ENCODE assay signal across 1 cellular context in the genomic region with DNA sequence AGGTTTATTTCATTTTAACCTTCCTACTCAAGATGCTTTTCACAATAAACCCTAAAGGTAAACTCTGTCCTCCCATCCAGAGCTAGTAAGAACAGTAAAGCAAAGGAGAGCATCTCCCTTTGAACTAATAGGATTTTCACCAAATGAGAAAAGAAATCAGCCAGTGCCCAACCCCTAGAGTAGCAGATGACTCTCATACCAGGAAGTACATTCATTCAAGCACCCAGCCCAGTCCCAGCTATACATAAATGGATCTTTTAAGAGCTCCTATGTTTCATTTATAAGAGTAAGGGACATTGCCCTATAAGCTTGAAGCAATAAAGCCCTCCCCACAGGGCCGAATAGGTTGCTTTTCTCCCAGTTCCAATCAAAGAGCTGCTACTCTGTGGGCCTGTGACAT.
TF ChIP-seq lines count a peak whose summit lies in the region.

No MANE protein-coding gene starts in this region.

TF ChIP-seq in GM23338, 12 proteins besides CTCF, POLR2A, EP300 and RAD21:
- TF ChIP-seq, protein P1, sequence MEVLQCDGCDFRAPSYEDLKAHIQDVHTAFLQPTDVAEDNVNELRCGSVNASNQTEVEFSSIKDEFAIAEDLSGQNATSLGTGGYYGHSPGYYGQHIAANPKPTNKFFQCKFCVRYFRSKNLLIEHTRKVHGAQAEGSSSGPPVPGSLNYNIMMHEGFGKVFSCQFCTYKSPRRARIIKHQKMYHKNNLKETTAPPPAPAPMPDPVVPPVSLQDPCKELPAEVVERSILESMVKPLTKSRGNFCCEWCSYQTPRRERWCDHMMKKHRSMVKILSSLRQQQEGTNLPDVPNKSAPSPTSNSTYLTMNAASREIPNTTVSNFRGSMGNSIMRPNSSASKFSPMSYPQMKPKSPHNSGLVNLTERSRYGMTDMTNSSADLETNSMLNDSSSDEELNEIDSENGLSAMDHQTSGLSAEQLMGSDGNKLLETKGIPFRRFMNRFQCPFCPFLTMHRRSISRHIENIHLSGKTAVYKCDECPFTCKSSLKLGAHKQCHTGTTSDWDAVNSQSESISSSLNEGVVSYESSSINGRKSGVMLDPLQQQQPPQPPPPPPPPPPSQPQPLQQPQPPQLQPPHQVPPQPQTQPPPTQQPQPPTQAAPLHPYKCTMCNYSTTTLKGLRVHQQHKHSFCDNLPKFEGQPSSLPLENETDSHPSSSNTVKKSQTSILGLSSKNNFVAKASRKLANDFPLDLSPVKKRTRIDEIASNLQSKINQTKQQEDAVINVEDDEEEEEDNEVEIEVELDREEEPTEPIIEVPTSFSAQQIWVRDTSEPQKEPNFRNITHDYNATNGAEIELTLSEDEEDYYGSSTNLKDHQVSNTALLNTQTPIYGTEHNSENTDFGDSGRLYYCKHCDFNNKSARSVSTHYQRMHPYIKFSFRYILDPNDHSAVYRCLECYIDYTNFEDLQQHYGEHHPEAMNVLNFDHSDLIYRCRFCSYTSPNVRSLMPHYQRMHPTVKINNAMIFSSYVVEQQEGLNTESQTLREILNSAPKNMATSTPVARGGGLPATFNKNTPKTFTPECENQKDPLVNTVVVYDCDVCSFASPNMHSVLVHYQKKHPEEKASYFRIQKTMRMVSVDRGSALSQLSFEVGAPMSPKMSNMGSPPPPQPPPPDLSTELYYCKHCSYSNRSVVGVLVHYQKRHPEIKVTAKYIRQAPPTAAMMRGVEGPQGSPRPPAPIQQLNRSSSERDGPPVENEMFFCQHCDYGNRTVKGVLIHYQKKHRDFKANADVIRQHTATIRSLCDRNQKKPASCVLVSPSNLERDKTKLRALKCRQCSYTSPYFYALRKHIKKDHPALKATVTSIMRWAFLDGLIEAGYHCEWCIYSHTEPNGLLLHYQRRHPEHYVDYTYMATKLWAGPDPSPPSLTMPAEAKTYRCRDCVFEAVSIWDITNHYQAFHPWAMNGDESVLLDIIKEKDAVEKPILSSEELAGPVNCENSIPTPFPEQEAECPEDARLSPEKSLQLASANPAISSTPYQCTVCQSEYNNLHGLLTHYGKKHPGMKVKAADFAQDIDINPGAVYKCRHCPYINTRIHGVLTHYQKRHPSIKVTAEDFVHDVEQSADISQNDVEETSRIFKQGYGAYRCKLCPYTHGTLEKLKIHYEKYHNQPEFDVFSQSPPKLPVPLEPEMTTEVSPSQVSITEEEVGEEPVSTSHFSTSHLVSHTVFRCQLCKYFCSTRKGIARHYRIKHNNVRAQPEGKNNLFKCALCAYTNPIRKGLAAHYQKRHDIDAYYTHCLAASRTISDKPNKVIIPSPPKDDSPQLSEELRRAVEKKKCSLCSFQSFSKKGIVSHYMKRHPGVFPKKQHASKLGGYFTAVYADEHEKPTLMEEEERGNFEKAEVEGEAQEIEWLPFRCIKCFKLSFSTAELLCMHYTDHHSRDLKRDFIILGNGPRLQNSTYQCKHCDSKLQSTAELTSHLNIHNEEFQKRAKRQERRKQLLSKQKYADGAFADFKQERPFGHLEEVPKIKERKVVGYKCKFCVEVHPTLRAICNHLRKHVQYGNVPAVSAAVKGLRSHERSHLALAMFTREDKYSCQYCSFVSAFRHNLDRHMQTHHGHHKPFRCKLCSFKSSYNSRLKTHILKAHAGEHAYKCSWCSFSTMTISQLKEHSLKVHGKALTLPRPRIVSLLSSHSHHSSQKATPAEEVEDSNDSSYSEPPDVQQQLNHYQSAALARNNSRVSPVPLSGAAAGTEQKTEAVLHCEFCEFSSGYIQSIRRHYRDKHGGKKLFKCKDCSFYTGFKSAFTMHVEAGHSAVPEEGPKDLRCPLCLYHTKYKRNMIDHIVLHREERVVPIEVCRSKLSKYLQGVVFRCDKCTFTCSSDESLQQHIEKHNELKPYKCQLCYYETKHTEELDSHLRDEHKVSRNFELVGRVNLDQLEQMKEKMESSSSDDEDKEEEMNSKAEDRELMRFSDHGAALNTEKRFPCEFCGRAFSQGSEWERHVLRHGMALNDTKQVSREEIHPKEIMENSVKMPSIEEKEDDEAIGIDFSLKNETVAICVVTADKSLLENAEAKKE (CRISPR knock-in tag; IDR thresholded peaks at IDR 0.05): no peak
- TF ChIP-seq EZH2 (IDR thresholded peaks at IDR 0.05; ENCODE audit: low read depth, unreplicated experiment): no peak
- TF ChIP-seq, protein P2, sequence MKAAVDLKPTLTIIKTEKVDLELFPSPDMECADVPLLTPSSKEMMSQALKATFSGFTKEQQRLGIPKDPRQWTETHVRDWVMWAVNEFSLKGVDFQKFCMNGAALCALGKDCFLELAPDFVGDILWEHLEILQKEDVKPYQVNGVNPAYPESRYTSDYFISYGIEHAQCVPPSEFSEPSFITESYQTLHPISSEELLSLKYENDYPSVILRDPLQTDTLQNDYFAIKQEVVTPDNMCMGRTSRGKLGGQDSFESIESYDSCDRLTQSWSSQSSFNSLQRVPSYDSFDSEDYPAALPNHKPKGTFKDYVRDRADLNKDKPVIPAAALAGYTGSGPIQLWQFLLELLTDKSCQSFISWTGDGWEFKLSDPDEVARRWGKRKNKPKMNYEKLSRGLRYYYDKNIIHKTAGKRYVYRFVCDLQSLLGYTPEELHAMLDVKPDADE (IDR thresholded peaks at IDR 0.05): no peak
- no peak for TF ChIP-seq POLR2AphosphoS5 (IDR thresholded peaks at IDR 0.05; ENCODE audit: low read depth)
- no peak for TF ChIP-seq JUNB (IDR thresholded peaks at IDR 0.05; ENCODE audit: unreplicated experiment)
- TF ChIP-seq NANOG (IDR thresholded peaks at IDR 0.05; ENCODE audit: borderline replicate concordance): no peak
- no peak for TF ChIP-seq ZNF331 (CRISPR knock-in tag; IDR thresholded peaks at IDR 0.05; ENCODE audit: low read depth)
- no peak for TF ChIP-seq EZH2phosphoT487 (IDR thresholded peaks at IDR 0.05; ENCODE audit: unreplicated experiment)
